In genomic region chr1:12525311-12526181, GRCh38 we compare ENCODE assay signal across 1 cellular context.
TF ChIP-seq lines count a peak whose summit lies in the region.

No MANE protein-coding gene starts in this region.

TF ChIP-seq in HepG2, 621 proteins besides CTCF, POLR2A, EP300 and RAD21 (continued from another document and continues in another):
- TF ChIP-seq TCF7L2 (IDR thresholded peaks at IDR 0.05; ENCODE audit: low read depth, low read length) (no peak), HNRNPLL (IDR thresholded peaks at IDR 0.05; ENCODE audit: low read depth, low read length, poor library complexity, severe bottlenecking) (no peak), PTBP1 (IDR thresholded peaks at IDR 0.05; ENCODE audit: low read depth, low read length, poor library complexity, severe bottlenecking) (no peak), ZIK1 (CRISPR knock-in tag; IDR thresholded peaks at IDR 0.05; ENCODE audit: borderline replicate concordance, low read depth) (peak; percentile 74; the same call in 1 of the 2 replicates), ZBTB10 (CRISPR knock-in tag; IDR thresholded peaks at IDR 0.05; ENCODE audit: borderline replicate concordance) (0 out of 2 replicates have a peak, but pooled peaks have one; percentile 43), ATF3 (CRISPR knock-in tag; IDR thresholded peaks at IDR 0.05) (no peak; the same call in 1 of the 2 replicates), SRY (CRISPR knock-in tag; IDR thresholded peaks at IDR 0.05) (no peak), CENPX (CRISPR knock-in tag; IDR thresholded peaks at IDR 0.05) (no peak), ZFP41 (CRISPR knock-in tag; IDR thresholded peaks at IDR 0.05; ENCODE audit: borderline replicate concordance) (no peak), NKX3-1 (CRISPR knock-in tag; IDR thresholded peaks at IDR 0.05) (no peak), ZNF501 (CRISPR knock-in tag; IDR thresholded peaks at IDR 0.05) (peak; percentile 57; the same call in 1 of the 2 replicates), JUN (CRISPR knock-in tag; IDR thresholded peaks at IDR 0.05) (peak; percentile 53; the same call in 1 of the 2 replicates), HNF1B (CRISPR knock-in tag; IDR thresholded peaks at IDR 0.05) (peak; percentile 86), ZNF367 (CRISPR knock-in tag; IDR thresholded peaks at IDR 0.05; ENCODE audit: borderline replicate concordance) (no peak), FOXO4 (CRISPR knock-in tag; conservative IDR thresholded peaks at IDR 0.05) (no peak), FOXA1 (IDR thresholded peaks at IDR 0.05) (no peak), FOXA1 (CRISPR knock-in tag; IDR thresholded peaks at IDR 0.05) (0 out of 2 replicates have a peak, but pooled peaks have one; percentile 49), ZNF18 (CRISPR knock-in tag; IDR thresholded peaks at IDR 0.05; ENCODE audit: insufficient replicate concordance) (peak; percentile 55), ZMYM3 (CRISPR knock-in tag; IDR thresholded peaks at IDR 0.05) (peak; percentile 58; the same call in 1 of the 2 replicates), ZNF746 (CRISPR knock-in tag; IDR thresholded peaks at IDR 0.05) (peak; percentile 84), ZNF563 (CRISPR knock-in tag; IDR thresholded peaks at IDR 0.05) (no peak; the same call in 1 of the 2 replicates), GPN1 (CRISPR knock-in tag; IDR thresholded peaks at IDR 0.05; ENCODE audit: borderline replicate concordance) (no peak), ZC3H13 (CRISPR knock-in tag; IDR thresholded peaks at IDR 0.05) (no peak), GATA4 (IDR thresholded peaks at IDR 0.05; ENCODE audit: borderline replicate concordance, low read depth) (peak; percentile 74; the same call in 1 of the 2 replicates), SIX1 (CRISPR knock-in tag; IDR thresholded peaks at IDR 0.05; ENCODE audit: borderline replicate concordance) (peak; percentile 57; the same call in 1 of the 2 replicates), KAT7 (CRISPR knock-in tag; IDR thresholded peaks at IDR 0.05; ENCODE audit: borderline replicate concordance) (no peak), RELA (CRISPR knock-in tag; IDR thresholded peaks at IDR 0.05) (no peak), ZBTB20 (CRISPR knock-in tag; IDR thresholded peaks at IDR 0.05; ENCODE audit: borderline replicate concordance, low read depth) (peak; percentile 83; the same call in 1 of the 2 replicates), SMC3 (IDR thresholded peaks at IDR 0.05; ENCODE audit: low read length) (peak; percentile 51; the same call in 1 of the 2 replicates), NFE2L1 (CRISPR knock-in tag; IDR thresholded peaks at IDR 0.05; ENCODE audit: borderline replicate concordance) (no peak), NFKB2 (CRISPR knock-in tag; IDR thresholded peaks at IDR 0.05; ENCODE audit: borderline replicate concordance) (no peak), NAIF1 (CRISPR knock-in tag; IDR thresholded peaks at IDR 0.05; ENCODE audit: borderline replicate concordance) (no peak), ZNF607 (CRISPR knock-in tag; IDR thresholded peaks at IDR 0.05; ENCODE audit: borderline replicate concordance) (peak; percentile 74), SP5 (CRISPR knock-in tag; IDR thresholded peaks at IDR 0.05; ENCODE audit: borderline replicate concordance, low read depth) (peak; percentile 93), CBX5 (CRISPR knock-in tag; IDR thresholded peaks at IDR 0.05; ENCODE audit: borderline replicate concordance) (no peak), KDM1A (CRISPR knock-in tag; IDR thresholded peaks at IDR 0.05) (no peak), GZF1 (CRISPR knock-in tag; IDR thresholded peaks at IDR 0.05) (0 out of 2 replicates have a peak, but pooled peaks have one; percentile 27), ATF7 (IDR thresholded peaks at IDR 0.05) (peak; percentile 35; the same call in 1 of the 2 replicates), ATF7 (CRISPR knock-in tag; IDR thresholded peaks at IDR 0.05) (no peak; the same call in 1 of the 2 replicates), EZH2 (conservative IDR thresholded peaks at IDR 0.05; ENCODE audit: low read depth, low read length) (no peak), NRL (CRISPR knock-in tag; IDR thresholded peaks at IDR 0.05; ENCODE audit: borderline replicate concordance) (peak; percentile 86; the same call in 1 of the 2 replicates), RFX1 (IDR thresholded peaks at IDR 0.05) (no peak)
- TF ChIP-seq, protein P1, sequence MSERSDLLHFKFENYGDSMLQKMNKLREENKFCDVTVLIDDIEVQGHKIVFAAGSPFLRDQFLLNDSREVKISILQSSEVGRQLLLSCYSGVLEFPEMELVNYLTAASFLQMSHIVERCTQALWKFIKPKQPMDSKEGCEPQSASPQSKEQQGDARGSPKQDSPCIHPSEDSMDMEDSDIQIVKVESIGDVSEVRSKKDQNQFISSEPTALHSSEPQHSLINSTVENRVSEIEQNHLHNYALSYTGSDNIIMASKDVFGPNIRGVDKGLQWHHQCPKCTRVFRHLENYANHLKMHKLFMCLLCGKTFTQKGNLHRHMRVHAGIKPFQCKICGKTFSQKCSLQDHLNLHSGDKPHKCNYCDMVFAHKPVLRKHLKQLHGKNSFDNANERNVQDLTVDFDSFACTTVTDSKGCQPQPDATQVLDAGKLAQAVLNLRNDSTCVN (CRISPR knock-in tag; IDR thresholded peaks at IDR 0.05; ENCODE audit: borderline replicate concordance): no peak; the same call in 1 of the 2 replicates
- TF ChIP-seq, protein P2, sequence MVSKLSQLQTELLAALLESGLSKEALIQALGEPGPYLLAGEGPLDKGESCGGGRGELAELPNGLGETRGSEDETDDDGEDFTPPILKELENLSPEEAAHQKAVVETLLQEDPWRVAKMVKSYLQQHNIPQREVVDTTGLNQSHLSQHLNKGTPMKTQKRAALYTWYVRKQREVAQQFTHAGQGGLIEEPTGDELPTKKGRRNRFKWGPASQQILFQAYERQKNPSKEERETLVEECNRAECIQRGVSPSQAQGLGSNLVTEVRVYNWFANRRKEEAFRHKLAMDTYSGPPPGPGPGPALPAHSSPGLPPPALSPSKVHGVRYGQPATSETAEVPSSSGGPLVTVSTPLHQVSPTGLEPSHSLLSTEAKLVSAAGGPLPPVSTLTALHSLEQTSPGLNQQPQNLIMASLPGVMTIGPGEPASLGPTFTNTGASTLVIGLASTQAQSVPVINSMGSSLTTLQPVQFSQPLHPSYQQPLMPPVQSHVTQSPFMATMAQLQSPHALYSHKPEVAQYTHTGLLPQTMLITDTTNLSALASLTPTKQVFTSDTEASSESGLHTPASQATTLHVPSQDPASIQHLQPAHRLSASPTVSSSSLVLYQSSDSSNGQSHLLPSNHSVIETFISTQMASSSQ (IDR thresholded peaks at IDR 0.05; ENCODE audit: low read depth): peak; percentile 54
- TF ChIP-seq, protein P2 (CRISPR knock-in tag; IDR thresholded peaks at IDR 0.05; ENCODE audit: borderline replicate concordance): peak; percentile 75
- TF ChIP-seq, protein P3, sequence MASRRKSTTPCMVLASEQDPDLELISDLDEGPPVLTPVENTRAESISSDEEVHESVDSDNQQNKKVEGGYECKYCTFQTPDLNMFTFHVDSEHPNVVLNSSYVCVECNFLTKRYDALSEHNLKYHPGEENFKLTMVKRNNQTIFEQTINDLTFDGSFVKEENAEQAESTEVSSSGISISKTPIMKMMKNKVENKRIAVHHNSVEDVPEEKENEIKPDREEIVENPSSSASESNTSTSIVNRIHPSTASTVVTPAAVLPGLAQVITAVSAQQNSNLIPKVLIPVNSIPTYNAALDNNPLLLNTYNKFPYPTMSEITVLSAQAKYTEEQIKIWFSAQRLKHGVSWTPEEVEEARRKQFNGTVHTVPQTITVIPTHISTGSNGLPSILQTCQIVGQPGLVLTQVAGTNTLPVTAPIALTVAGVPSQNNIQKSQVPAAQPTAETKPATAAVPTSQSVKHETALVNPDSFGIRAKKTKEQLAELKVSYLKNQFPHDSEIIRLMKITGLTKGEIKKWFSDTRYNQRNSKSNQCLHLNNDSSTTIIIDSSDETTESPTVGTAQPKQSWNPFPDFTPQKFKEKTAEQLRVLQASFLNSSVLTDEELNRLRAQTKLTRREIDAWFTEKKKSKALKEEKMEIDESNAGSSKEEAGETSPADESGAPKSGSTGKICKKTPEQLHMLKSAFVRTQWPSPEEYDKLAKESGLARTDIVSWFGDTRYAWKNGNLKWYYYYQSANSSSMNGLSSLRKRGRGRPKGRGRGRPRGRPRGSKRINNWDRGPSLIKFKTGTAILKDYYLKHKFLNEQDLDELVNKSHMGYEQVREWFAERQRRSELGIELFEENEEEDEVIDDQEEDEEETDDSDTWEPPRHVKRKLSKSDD (CRISPR knock-in tag; IDR thresholded peaks at IDR 0.05; ENCODE audit: low read depth): 0 out of 2 replicates have a peak, but pooled peaks have one; percentile 29
- TF ChIP-seq, protein P4, sequence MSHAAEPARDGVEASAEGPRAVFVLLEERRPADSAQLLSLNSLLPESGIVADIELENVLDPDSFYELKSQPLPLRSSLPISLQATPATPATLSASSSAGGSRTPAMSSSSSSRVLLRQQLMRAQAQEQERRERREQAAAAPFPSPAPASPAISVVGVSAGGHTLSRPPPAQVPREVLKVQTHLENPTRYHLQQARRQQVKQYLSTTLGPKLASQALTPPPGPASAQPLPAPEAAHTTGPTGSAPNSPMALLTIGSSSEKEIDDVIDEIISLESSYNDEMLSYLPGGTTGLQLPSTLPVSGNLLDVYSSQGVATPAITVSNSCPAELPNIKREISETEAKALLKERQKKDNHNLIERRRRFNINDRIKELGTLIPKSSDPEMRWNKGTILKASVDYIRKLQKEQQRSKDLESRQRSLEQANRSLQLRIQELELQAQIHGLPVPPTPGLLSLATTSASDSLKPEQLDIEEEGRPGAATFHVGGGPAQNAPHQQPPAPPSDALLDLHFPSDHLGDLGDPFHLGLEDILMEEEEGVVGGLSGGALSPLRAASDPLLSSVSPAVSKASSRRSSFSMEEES (CRISPR knock-in tag; IDR thresholded peaks at IDR 0.05): peak; percentile 75
